ENCODE assay signal across 11 cellular contexts in genomic region chr15:73575636-73576247, GRCh38. TPM values are rescaled to one million over a fixed set of nuclear protein-coding genes. Genes with fewer than 3 reads are reported as not detected.
DNase-seq lines count a peak whose midpoint lies in the region; ATAC-seq and TF ChIP-seq lines count a peak whose summit lies in the region.
"Had no signal": no experiment of that assay in that cellular context is flagged by ENCODE, and none has a peak within 500 bp of the region (broad histone marks: within the 10 kb centered on the region; RNA-seq: fewer than 3 reads in every experiment).

No MANE protein-coding gene starts in this region.

- no peaks in the 10 kb centered on the region for H3K27me3 ChIP-seq in gastroesophageal sphincter
- no peaks in the 10 kb centered on the region for H3K27me3 ChIP-seq in stomach
- H3K27me3 ChIP-seq in brain microvascular endothelial cell (replicated peaks), result no peaks in the 10 kb centered on the region

- peak overlapping the region; percentile 27 for H3K27ac Mint-ChIP-seq in activated CD4-positive, alpha-beta T cell treated with anti-CD3 and anti-CD28 coated beads for 36 hours
- H3K27ac Mint-ChIP-seq in activated T-helper 2 cell treated with anti-CD3 and anti-CD28 coated beads, Interferon-gamma antibody, Interleukin-2, Interleukin-4, amounts not matched to agents 10 μg/mL and 5 μg/mL and 100 μg/mL, durations not matched to agents 14 hours and 24 hours and 36 hours, result peak overlapping the region; percentile 66

- TF ChIP-seq CTCF in gastroesophageal sphincter (IDR thresholded peaks at IDR 0.05) (no peak), stomach (IDR thresholded peaks at IDR 0.05) (no peak), brain microvascular endothelial cell (IDR thresholded peaks at IDR 0.05; ENCODE audit: low read depth, low read length, missing control alignments) (no peak)

- H3K27me3 Mint-ChIP-seq in activated CD4-positive, alpha-beta T cell treated with anti-CD3 and anti-CD28 coated beads for 36 hours, result no peaks in the 10 kb centered on the region
- H3K27me3 Mint-ChIP-seq in activated T-helper 2 cell treated with anti-CD3 and anti-CD28 coated beads, Interferon-gamma antibody, Interleukin-2, Interleukin-4, amounts not matched to agents 10 μg/mL and 5 μg/mL and 100 μg/mL, durations not matched to agents 14 hours and 24 hours and 36 hours (ENCODE audit: low read depth), result no peaks in the 10 kb centered on the region

- H3K36me3 Mint-ChIP-seq in activated CD4-positive, alpha-beta T cell treated with anti-CD3 and anti-CD28 coated beads for 36 hours (ENCODE audit: low read depth), result peaks cover 27% of the 10 kb centered on the region
- peaks cover 60% of the 10 kb centered on the region for H3K36me3 Mint-ChIP-seq in activated T-helper 2 cell treated with anti-CD3 and anti-CD28 coated beads, Interferon-gamma antibody, Interleukin-2, Interleukin-4, amounts not matched to agents 10 μg/mL and 5 μg/mL and 100 μg/mL, durations not matched to agents 14 hours and 24 hours and 36 hours (ENCODE audit: low read depth)

- H3K9me3 Mint-ChIP-seq in activated CD4-positive, alpha-beta T cell treated with anti-CD3 and anti-CD28 coated beads for 36 hours (ENCODE audit: low read depth), result no peaks in the 10 kb centered on the region
- no peaks in the 10 kb centered on the region for H3K9me3 Mint-ChIP-seq in activated T-helper 2 cell treated with anti-CD3 and anti-CD28 coated beads, Interferon-gamma antibody, Interleukin-2, Interleukin-4, amounts not matched to agents 10 μg/mL and 5 μg/mL and 100 μg/mL, durations not matched to agents 14 hours and 24 hours and 36 hours

- no peak for DNase-seq in activated CD4-positive, alpha-beta T cell treated with anti-CD3 and anti-CD28 coated beads for 36 hours
- no peak for DNase-seq in activated CD4-positive, alpha-beta T cell treated with anti-CD3 and anti-CD28 coated beads, Interleukin-2, amount 50 U/mL, for 1 hour
- no peak for DNase-seq in activated T-helper 2 cell treated with anti-CD3 and anti-CD28 coated beads, Interferon-gamma antibody, Interleukin-2, Interleukin-4, amounts not matched to agents 10 μg/mL and 5 μg/mL and 100 μg/mL, durations not matched to agents 14 hours and 24 hours and 36 hours (ENCODE audit: low spot score)
- DNase-seq in stomach, result peak; percentile 78
- DNase-seq in stimulated activated CD4-positive, alpha-beta T cell treated with anti-CD3 and anti-CD28 coated beads, Interleukin-15, amount 100 ng/mL, for 24 hours, result no peak
- no peak for DNase-seq in DMS114 treated with DMSO at 0.1 percent for 48 hours (lab: John Stamatoyannopoulos, UW; ENCODE audit: unreplicated experiment)
- DNase-seq in brain microvascular endothelial cell, result no peak
- DNase-seq: left colon, occipital lobe, T-helper 9 cell had no signal

- POLR2A ChIA-PET in activated CD4-positive, alpha-beta T cell treated with anti-CD3 and anti-CD28 coated beads for 36 hours (lab: Charles Lee), result no interaction called here

- no peak for TF ChIP-seq EP300 in gastroesophageal sphincter (IDR thresholded peaks at IDR 0.05)
- no peak for TF ChIP-seq EP300 in stomach (IDR thresholded peaks at IDR 0.05)

- peaks cover 3 to 53% (median 5%) of the 10 kb centered on the region in 3 donors for H3K4me1 ChIP-seq in gastroesophageal sphincter
- peaks cover 19 to 66% (median 43%) of the 10 kb centered on the region in 4 donors for H3K4me1 ChIP-seq in stomach

- TF ChIP-seq POLR2A in gastroesophageal sphincter (IDR thresholded peaks at IDR 0.05) (no peak), stomach (IDR thresholded peaks at IDR 0.05) (no peak)

- WGBS in gastroesophageal sphincter (ENCODE audit: low coverage in 1 of 2), 2 donors, result 39 to 55% methylated on average over 2 to 3 of the region's 3 CpGs
- 53 to 62% (median 56%) methylated on average over 3 of the region's 3 CpGs for WGBS in stomach, 5 donors

- H3K27ac ChIP-seq in gastroesophageal sphincter (peak overlapping the region in 3 of 4 donors; percentile 66 to 69 (median 67)), stomach (peak overlapping the region; percentile 26 to 55 (median 48)), brain microvascular endothelial cell (no peak overlapping the region)

- no peak overlapping the region for H3K4me3 Mint-ChIP-seq in activated CD4-positive, alpha-beta T cell treated with anti-CD3 and anti-CD28 coated beads for 36 hours
- no peak overlapping the region for H3K4me3 Mint-ChIP-seq in activated T-helper 2 cell treated with anti-CD3 and anti-CD28 coated beads, Interferon-gamma antibody, Interleukin-2, Interleukin-4, amounts not matched to agents 10 μg/mL and 5 μg/mL and 100 μg/mL, durations not matched to agents 14 hours and 24 hours and 36 hours (ENCODE audit: low read depth)

- H3K36me3 ChIP-seq in gastroesophageal sphincter (peaks cover 0 to 86% of the 10 kb centered on the region in 2 donors), stomach (peaks cover 14 to 88% (median 78%) of the 10 kb centered on the region in 4 donors), brain microvascular endothelial cell (replicated peaks) (peaks cover 16% of the 10 kb centered on the region)

- H3K9me3 ChIP-seq in gastroesophageal sphincter, result no peaks in the 10 kb centered on the region
- H3K9me3 ChIP-seq in stomach, result no peaks in the 10 kb centered on the region

- H3K4me1 Mint-ChIP-seq in activated CD4-positive, alpha-beta T cell treated with anti-CD3 and anti-CD28 coated beads for 36 hours, result peaks cover 18% of the 10 kb centered on the region
- H3K4me1 Mint-ChIP-seq in activated T-helper 2 cell treated with anti-CD3 and anti-CD28 coated beads, Interferon-gamma antibody, Interleukin-2, Interleukin-4, amounts not matched to agents 10 μg/mL and 5 μg/mL and 100 μg/mL, durations not matched to agents 14 hours and 24 hours and 36 hours (ENCODE audit: low read depth), result peaks cover 31% of the 10 kb centered on the region

- peak; percentile 35 for ATAC-seq in activated CD4-positive, alpha-beta T cell treated with anti-CD3 and anti-CD28 coated beads for 36 hours
- ATAC-seq in gastroesophageal sphincter, result peak; percentile 73
- ATAC-seq: left colon had no signal

- CTCF ChIA-PET in activated CD4-positive, alpha-beta T cell treated with anti-CD3 and anti-CD28 coated beads for 36 hours (lab: Charles Lee), result no interaction called here

- H3K4me3 ChIP-seq in gastroesophageal sphincter (no peak overlapping the region), stomach (no peak overlapping the region), brain microvascular endothelial cell (ENCODE audit: low read depth, low read length) (no peak overlapping the region)

- in situ Hi-C loops in brain microvascular endothelial cell (cut with HindIII; ENCODE audit: low pct_ligation_motif_present, low sequenced_read_pairs), result no loop called here

- intact Hi-C loops in activated CD4-positive, alpha-beta T cell treated with anti-CD3 and anti-CD28 coated beads for 36 hours (cut with DNase I, micrococcal nuclease), result no loop called here
- intact Hi-C loops in activated T-helper 2 cell treated with anti-CD3 and anti-CD28 coated beads, Interferon-gamma antibody, Interleukin-2, Interleukin-4, amounts not matched to agents 10 μg/mL and 5 μg/mL and 100 μg/mL, durations not matched to agents 14 hours and 24 hours and 36 hours (cut with micrococcal nuclease), result no loop called here
- intact Hi-C loops in stomach (cut with DNase I; ENCODE audit: low total_unique reads), result no loop called here

RNA-seq across cellular contexts. Expression of gene NPTN, which starts 57.4 kb away (rescaled TPM):
- total RNA-seq in activated CD4-positive, alpha-beta T cell treated with anti-CD3 and anti-CD28 coated beads for 36 hours, result 10 to 100 TPM; 43.5 to 73.4 TPM
- total RNA-seq in activated T-helper 2 cell treated with anti-CD3 and anti-CD28 coated beads, Interferon-gamma antibody, Interleukin-2, Interleukin-4, amounts not matched to agents 10 μg/mL and 5 μg/mL and 100 μg/mL, durations not matched to agents 14 hours and 24 hours and 36 hours, result 69.3 and 76.6 TPM in 2 replicates
- total RNA-seq in gastroesophageal sphincter (100 to 1,000 TPM; 261 to 338 (median 333) TPM), stomach (100 to 1,000 TPM in 4 of 5 donors, 10 to 100 TPM in 1; 58.8 to 228 (median 127) TPM)
- polyA plus RNA-seq in stomach, result 10 to 100 TPM; 41.4 to 73.4 (median 45.5) TPM
